10 cellular contexts compared by ENCODE assay signal in the genomic region with DNA sequence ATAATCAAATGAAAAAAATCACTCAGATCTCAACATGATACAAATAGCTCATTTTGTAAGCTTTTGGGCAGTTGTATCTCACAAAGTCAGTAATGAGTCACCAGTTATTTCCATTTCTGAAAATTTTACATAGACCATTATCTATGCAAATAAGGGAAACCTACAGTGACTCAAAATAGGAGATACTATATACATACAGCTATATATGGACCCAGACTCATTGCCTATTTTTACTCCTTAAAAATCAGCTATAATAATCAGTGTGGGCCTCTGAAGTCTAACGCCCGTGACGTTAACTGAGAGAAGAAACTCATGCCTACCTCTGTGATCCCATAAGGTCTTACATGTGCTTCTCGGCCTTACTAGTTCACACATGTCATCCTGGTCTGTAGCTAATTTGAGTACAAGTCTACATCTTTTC. TPM values are rescaled to one million over a fixed set of nuclear protein-coding genes. Genes with fewer than 3 reads are reported as not detected.
A peak's percentile ranks its signal among the peaks of the same experiment; 100 is the strongest.
DNase-seq lines count a peak whose midpoint lies in the region; ATAC-seq and TF ChIP-seq lines count a peak whose summit lies in the region.
"Had no signal": no experiment of that assay in that cellular context is flagged by ENCODE, and none has a peak within 500 bp of the region (broad histone marks: within the 10 kb centered on the region; RNA-seq: fewer than 3 reads in every experiment).

No MANE protein-coding gene starts in this region.

- peak; percentile 78 to 82 for ATAC-seq in natural killer cell treated with Interleukin-12 subunit alpha and Interleukin-12 subunit beta and Interleukin-15 and Interleukin-18, amount 100 ng/mL, for 72 hours
- ATAC-seq in natural killer cell (no peak), HG02870 (IDR thresholded peaks at IDR 0.05; ENCODE audit: unreplicated experiment) (peak; percentile 55), RWPE2 (ENCODE audit: low read depth) (0 out of 3 replicates have a peak, but pooled peaks have one; percentile 22), thoracic aorta (ENCODE audit: insufficient number of reproducible peaks, low FRiP score, low read depth) (no peak)

- peaks cover 63 to 65% of the 10 kb centered on the region in 2 donors for H3K4me1 Mint-ChIP-seq in natural killer cell treated with Interleukin-12 subunit alpha and Interleukin-12 subunit beta and Interleukin-15 and Interleukin-18, amount 100 ng/mL, for 72 hours (ENCODE audit: low read depth in 2 of 2)
- H3K4me1 Mint-ChIP-seq in natural killer cell = peaks cover 18 to 20% of the 10 kb centered on the region in 2 donors

- intact Hi-C loops in natural killer cell (cut with micrococcal nuclease) = no loop called here

- H3K9me3 ChIP-seq in RWPE2 (ENCODE audit: severe bottlenecking) (no peaks in the 10 kb centered on the region), thoracic aorta (no peaks in the 10 kb centered on the region)

- H3K36me3 Mint-ChIP-seq in natural killer cell treated with Interleukin-12 subunit alpha and Interleukin-12 subunit beta and Interleukin-15 and Interleukin-18, amount 100 ng/mL, for 72 hours = no peaks in the 10 kb centered on the region
- H3K36me3 Mint-ChIP-seq in natural killer cell = no peaks in the 10 kb centered on the region
- H3K36me3 Mint-ChIP-seq: memory B cell had no signal

- DNase-seq in natural killer cell treated with Interleukin-12 subunit alpha and Interleukin-12 subunit beta and Interleukin-15 and Interleukin-18, amount 100 ng/mL, for 72 hours (ENCODE audit: low spot score) = no peak
- DNase-seq in natural killer cell = no peak
- DNase-seq in RWPE2 (ENCODE audit: low spot score) = no peak
- no peak for DNase-seq in thoracic aorta (ENCODE audit: low spot score)
- no peak for DNase-seq in SIG-M5 treated with dmso at 0.1 percent for 504 hours (lab: John Stamatoyannopoulos, UW; ENCODE audit: unreplicated experiment)
- DNase-seq in NCI-H82 (lab: John Stamatoyannopoulos, UW) = no peak
- no peak for DNase-seq in GDM1 (lab: John Stamatoyannopoulos, UW)

- H3K27ac ChIP-seq in RWPE2 (ENCODE audit: poor library complexity, severe bottlenecking) = no peak overlapping the region
- H3K27ac ChIP-seq in thoracic aorta = peak overlapping the region; percentile 21 to 32

- H3K4me1 ChIP-seq in RWPE2 (ENCODE audit: insufficient read depth, poor library complexity, severe bottlenecking) (peaks cover 27% of the 10 kb centered on the region), thoracic aorta (ENCODE audit: control insufficient read depth in 1 of 2, low read depth in 2 of 2) (peaks cover 29 to 76% of the 10 kb centered on the region in 2 donors)

- H3K4me3 ChIP-seq in RWPE2 (ENCODE audit: severe bottlenecking) (no peak overlapping the region), thoracic aorta (no peak overlapping the region)

- TF ChIP-seq CTCF in natural killer cell (IDR thresholded peaks at IDR 0.05) (no peak), RWPE2 (IDR thresholded peaks at IDR 0.05; ENCODE audit: poor library complexity, severe bottlenecking) (no peak), thoracic aorta (IDR thresholded peaks at IDR 0.05) (no peak)

- no peaks in the 10 kb centered on the region for H3K27me3 ChIP-seq in RWPE2 (ENCODE audit: insufficient read depth, poor library complexity, severe bottlenecking)
- H3K27me3 ChIP-seq in thoracic aorta (replicated peaks; ENCODE audit: insufficient read depth) = no peaks in the 10 kb centered on the region

- peak overlapping the region; percentile 88 to 91 for H3K27ac Mint-ChIP-seq in natural killer cell treated with Interleukin-12 subunit alpha and Interleukin-12 subunit beta and Interleukin-15 and Interleukin-18, amount 100 ng/mL, for 72 hours
- H3K27ac Mint-ChIP-seq in natural killer cell = no peak overlapping the region
- H3K27ac Mint-ChIP-seq: IgD-negative memory B cell, memory B cell had no signal

- no peaks in the 10 kb centered on the region for H3K36me3 ChIP-seq in RWPE2 (ENCODE audit: low read depth)
- no peaks in the 10 kb centered on the region for H3K36me3 ChIP-seq in thoracic aorta

- H3K4me3 Mint-ChIP-seq in natural killer cell treated with Interleukin-12 subunit alpha and Interleukin-12 subunit beta and Interleukin-15 and Interleukin-18, amount 100 ng/mL, for 72 hours = peak overlapping the region; percentile 77
- H3K4me3 Mint-ChIP-seq in natural killer cell = no peak overlapping the region
- H3K4me3 Mint-ChIP-seq: memory B cell had no signal

- H3K9me3 Mint-ChIP-seq in natural killer cell treated with Interleukin-12 subunit alpha and Interleukin-12 subunit beta and Interleukin-15 and Interleukin-18, amount 100 ng/mL, for 72 hours = no peaks in the 10 kb centered on the region
- no peaks in the 10 kb centered on the region for H3K9me3 Mint-ChIP-seq in natural killer cell
- H3K9me3 Mint-ChIP-seq: memory B cell had no signal

- H3K27me3 Mint-ChIP-seq in natural killer cell treated with Interleukin-12 subunit alpha and Interleukin-12 subunit beta and Interleukin-15 and Interleukin-18, amount 100 ng/mL, for 72 hours = no peaks in the 10 kb centered on the region
- peaks cover 11 to 15% of the 10 kb centered on the region in 2 donors for H3K27me3 Mint-ChIP-seq in natural killer cell (ENCODE audit: low read depth in 2 of 2)

RNA-seq across cellular contexts. Expression of a gene that starts 31.6 kb away (rescaled TPM):
- total RNA-seq in natural killer cell treated with Interleukin-12 subunit alpha and Interleukin-12 subunit beta and Interleukin-15 and Interleukin-18, amount 100 ng/mL, for 72 hours = 10 to 100 TPM; 21.6 to 41.1 TPM
- 10 to 100 TPM in 1 of 3 donors, 1 to 10 TPM in 2; 5.5 to 10.6 (median 8.5) TPM for total RNA-seq in natural killer cell
- total RNA-seq in thoracic aorta = 100 to 1,000 TPM; 121 to 131 TPM

Comparison
In these comparisons a context has a peak if more than half of its experiments do, and no peak if none do; other contexts are left out.
1. ATAC-seq: peak in natural killer cell treated with Interleukin-12 subunit alpha and Interleukin-12 subunit beta and Interleukin-15 and Interleukin-18, amount 100 ng/mL, for 72 hours (2 of 2), HG02870 (single experiment) and RWPE2 (single experiment); none in natural killer cell (0 of 3) and thoracic aorta (single experiment).
2. H3K27ac Mint-ChIP-seq: peak in natural killer cell treated with Interleukin-12 subunit alpha and Interleukin-12 subunit beta and Interleukin-15 and Interleukin-18, amount 100 ng/mL, for 72 hours (2 of 2); none in natural killer cell (0 of 2).